Comparison of ENCODE assay signal across 1 cellular context in genomic region chr16:86929149-86929871, GRCh38.
A peak's percentile ranks its signal among the peaks of the same experiment; 100 is the strongest.
TF ChIP-seq lines count a peak whose summit lies in the region.

No MANE protein-coding gene starts in this region.

TF ChIP-seq in SK-N-SH, 30 proteins besides CTCF, POLR2A, EP300 and RAD21:
- TF ChIP-seq TEAD4 (IDR thresholded peaks at IDR 0.05; ENCODE audit: borderline replicate concordance, insufficient read depth) (peak; percentile 85), PBX3 (IDR thresholded peaks at IDR 0.05) (peak; percentile 78), FOXJ3 (CRISPR knock-in tag; IDR thresholded peaks at IDR 0.05) (no peak), REST (IDR thresholded peaks at IDR 0.05; ENCODE audit: low read depth, low read length) (peak; percentile 76; the same call in 1 of the 2 replicates), RXRA (IDR thresholded peaks at IDR 0.05; ENCODE audit: borderline replicate concordance, low read depth) (0 out of 2 replicates have a peak, but pooled peaks have one; percentile 61), ZBTB33 (IDR thresholded peaks at IDR 0.05; ENCODE audit: borderline replicate concordance, low read depth) (peak; percentile 34; the same call in 1 of the 2 replicates), ELF1 (IDR thresholded peaks at IDR 0.05) (0 out of 2 replicates have a peak, but pooled peaks have one; percentile 48), SIN3A (IDR thresholded peaks at IDR 0.05; ENCODE audit: borderline replicate concordance, low read depth, low read length) (no peak), EZH2phosphoT487 (IDR thresholded peaks at IDR 0.05; ENCODE audit: borderline replicate concordance, low read depth) (no peak), SMC3 (IDR thresholded peaks at IDR 0.05; ENCODE audit: low read depth, low read length) (no peak), GATA2 (CRISPR knock-in tag; IDR thresholded peaks at IDR 0.05) (no peak), MEF2A (IDR thresholded peaks at IDR 0.05; ENCODE audit: borderline replicate concordance, low read depth) (no peak), MAX (IDR thresholded peaks at IDR 0.05; ENCODE audit: low read depth) (peak; percentile 64), JUND (IDR thresholded peaks at IDR 0.05) (peak; percentile 68), IRF3 (IDR thresholded peaks at IDR 0.05; ENCODE audit: low read depth, low read length) (no peak), FOSL2 (IDR thresholded peaks at IDR 0.05; ENCODE audit: borderline replicate concordance, low read depth) (peak; percentile 61; the same call in 1 of the 2 replicates), TCF12 (IDR thresholded peaks at IDR 0.05) (peak; percentile 69), GABPA (IDR thresholded peaks at IDR 0.05; ENCODE audit: low read depth) (no peak; the same call in 1 of the 2 replicates), NFIC (IDR thresholded peaks at IDR 0.05; ENCODE audit: borderline replicate concordance) (peak; percentile 65), USF1 (IDR thresholded peaks at IDR 0.05; ENCODE audit: borderline replicate concordance, low read depth) (no peak), CHD2 (IDR thresholded peaks at IDR 0.05; ENCODE audit: low read length, partially characterized antibody) (no peak), TAF1 (IDR thresholded peaks at IDR 0.05; ENCODE audit: borderline replicate concordance, low read depth, low read length) (no peak), MXI1 (IDR thresholded peaks at IDR 0.05; ENCODE audit: low read depth, low read length) (no peak), POLR2AphosphoS5 (IDR thresholded peaks at IDR 0.05; ENCODE audit: low read depth, low read length) (no peak), RCOR1 (IDR thresholded peaks at IDR 0.05; ENCODE audit: low read length) (no peak), FOXM1 (IDR thresholded peaks at IDR 0.05; ENCODE audit: low read depth) (no peak), RFX5 (IDR thresholded peaks at IDR 0.05; ENCODE audit: low read length) (no peak), YY1 (IDR thresholded peaks at IDR 0.05; ENCODE audit: low read depth) (no peak), USF2 (IDR thresholded peaks at IDR 0.05; ENCODE audit: borderline replicate concordance, low read depth, low read length) (no peak), NRF1 (IDR thresholded peaks at IDR 0.05; ENCODE audit: low read depth, low read length) (no peak)
TF ChIP-seq in SK-N-SH: peak in this region for 11.
